Comparison of ENCODE assay signal across 8 cellular contexts in genomic region chr2:181573140-181573736, GRCh38.
DNase-seq lines count a peak whose midpoint lies in the region; ATAC-seq and TF ChIP-seq lines count a peak whose summit lies in the region.

No MANE protein-coding gene starts in this region.

- H3K9me3 Mint-ChIP-seq in natural killer cell = no peaks in the 10 kb centered on the region

- intact Hi-C loops in prostate gland (cut with DNase I) = loop anchor here (10.0 kb wide), 1 partner anchor 142 kb away; no protein-coding TSS in a partner anchor
- intact Hi-C loops in natural killer cell (cut with micrococcal nuclease) = no loop called here

- no peaks in the 10 kb centered on the region for H3K9me3 ChIP-seq in SK-N-MC (ENCODE audit: low read depth, low read length)
- no peaks in the 10 kb centered on the region for H3K9me3 ChIP-seq in prostate gland

- H3K9ac ChIP-seq in SK-N-MC (ENCODE audit: insufficient read length) = peak overlapping the region; percentile 19

- no peak overlapping the region for H3K27ac ChIP-seq in C4-2B
- 0 out of 2 replicates have a peak overlapping the region, but pooled peaks have one; percentile 25 for H3K27ac ChIP-seq in SK-N-MC
- H3K27ac ChIP-seq in prostate gland = no peak overlapping the region

- no peaks in the 10 kb centered on the region for H3K4me1 ChIP-seq in prostate gland (replicated peaks)

- no peak overlapping the region for H3K27ac Mint-ChIP-seq in natural killer cell

- H3K36me3 ChIP-seq in SK-N-MC (ENCODE audit: insufficient read depth, low read length) (no peaks in the 10 kb centered on the region), prostate gland (no peaks in the 10 kb centered on the region)

- 66% methylated on average over 4 of the region's 4 CpGs for WGBS in prostate gland

- no peaks in the 10 kb centered on the region for H3K4me1 Mint-ChIP-seq in natural killer cell

- TF ChIP-seq CTCF in C4-2B (conservative IDR thresholded peaks at IDR 0.05) (peak; percentile 69), prostate gland (IDR thresholded peaks at IDR 0.05) (no peak), natural killer cell (IDR thresholded peaks at IDR 0.05) (no peak)

- H3K36me3 Mint-ChIP-seq in natural killer cell = no peaks in the 10 kb centered on the region

- H3K27me3 Mint-ChIP-seq in natural killer cell (ENCODE audit: low read depth in 2 of 2) = peaks cover 7 to 20% of the 10 kb centered on the region in 2 donors

- no peak overlapping the region for H3K4me3 ChIP-seq in SK-N-MC
- no peak overlapping the region for H3K4me3 ChIP-seq in prostate gland

- H3K4me3 Mint-ChIP-seq in natural killer cell = no peak overlapping the region

- DNase-seq in HT-29 (ENCODE audit: low spot score) = peak; percentile 67
- peak; percentile 39 for DNase-seq in SK-N-MC (ENCODE audit: low read depth, low spot score)
- peak; percentile 19 for DNase-seq in iPS-NIHi11 (ENCODE audit: low spot score)
- no peak for DNase-seq in UCSD-AML1 (lab: John Stamatoyannopoulos, UW; ENCODE audit: unreplicated experiment)
- no peak for DNase-seq in prostate gland (ENCODE audit: low spot score)
- no peak for DNase-seq in natural killer cell
- no peak for DNase-seq in NCI-H2029 treated with DMSO at 0.1 percent for 48 hours (lab: John Stamatoyannopoulos, UW)

- no peaks in the 10 kb centered on the region for H3K27me3 ChIP-seq in prostate gland (replicated peaks; ENCODE audit: insufficient read depth)

- ATAC-seq in natural killer cell = no peak

- no peak for TF ChIP-seq POLR2A in prostate gland (IDR thresholded peaks at IDR 0.05)

Comparison
In these comparisons a context has a peak if more than half of its experiments do, and no peak if none do; other contexts are left out.
1. DNase-seq: peak in HT-29 (single experiment), SK-N-MC (single experiment) and iPS-NIHi11 (single experiment); none in UCSD-AML1 (single experiment), prostate gland (single experiment), natural killer cell (single experiment) and NCI-H2029 treated with DMSO at 0.1 percent for 48 hours (single experiment).